Comparison of ENCODE assay signal across 1 cellular context in the genomic region with DNA sequence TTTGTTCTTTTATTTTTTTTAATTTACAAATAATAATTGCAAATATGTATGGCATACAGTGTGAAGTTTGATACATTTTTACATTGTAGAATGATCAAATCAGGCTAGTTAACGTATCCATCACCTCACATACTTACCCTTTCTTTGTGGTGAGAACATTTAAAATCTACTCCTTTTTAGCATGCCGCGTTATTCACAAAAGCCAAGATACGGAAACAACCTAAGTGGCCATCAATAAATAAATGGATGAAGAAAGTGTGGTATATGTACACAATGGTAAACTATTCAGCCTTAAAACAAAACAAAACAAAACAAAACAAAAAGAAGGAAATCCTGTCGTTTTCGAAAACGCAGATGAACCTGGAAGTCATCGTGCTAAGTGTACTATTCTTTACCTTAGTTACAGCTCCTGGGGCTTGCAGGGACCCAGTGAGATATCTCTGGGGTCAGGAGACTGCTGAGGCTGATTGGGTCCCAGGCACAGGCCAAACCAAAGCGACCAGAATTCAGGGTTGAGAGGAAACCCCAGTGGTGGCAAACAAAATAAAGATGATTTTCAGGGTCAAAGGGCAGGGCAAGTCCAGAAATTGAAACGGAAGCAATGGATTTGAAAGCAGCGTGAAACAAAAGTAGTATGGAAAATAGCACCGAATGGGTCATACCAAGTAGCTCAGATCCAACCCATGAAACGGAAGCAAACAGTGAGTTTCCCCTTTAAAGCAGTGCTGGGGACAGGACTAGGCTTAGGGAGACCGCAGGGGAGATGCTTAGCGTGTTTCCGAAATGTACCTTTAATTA.
TF ChIP-seq lines count a peak whose summit lies in the region.

No MANE protein-coding gene starts in this region.

TF ChIP-seq in H1, 55 proteins besides CTCF, POLR2A, EP300 and RAD21:
- TF ChIP-seq FOSL1 (IDR thresholded peaks at IDR 0.05; ENCODE audit: insufficient read depth, low read depth, low read length) (no peak), SP2 (IDR thresholded peaks at IDR 0.05; ENCODE audit: low read length) (no peak), CBX8 (IDR thresholded peaks at IDR 0.05; ENCODE audit: borderline replicate concordance, low read depth, low read length) (no peak), JUND (IDR thresholded peaks at IDR 0.05; ENCODE audit: low read length) (no peak), JUN (IDR thresholded peaks at IDR 0.05; ENCODE audit: low read depth, low read length) (no peak), CHD2 (IDR thresholded peaks at IDR 0.05; ENCODE audit: low read length) (no peak), RNF2 (IDR thresholded peaks at IDR 0.05; ENCODE audit: borderline replicate concordance, low read depth, low read length, missing control alignments, poor library complexity, severe bottlenecking) (no peak), TCF12 (IDR thresholded peaks at IDR 0.05; ENCODE audit: low read depth, low read length) (no peak), POLR2AphosphoS5 (IDR thresholded peaks at IDR 0.05; ENCODE audit: low read depth, low read length) (no peak), RXRA (IDR thresholded peaks at IDR 0.05; ENCODE audit: insufficient read depth, low read depth, low read length) (no peak), KDM4A (IDR thresholded peaks at IDR 0.05; ENCODE audit: low read depth, low read length, severe bottlenecking) (no peak)
TF ChIP-seq in H1: peak in this region for 0.
